ENCODE assay signal across 9 cellular contexts in genomic region chr12:75635606-75636444, GRCh38.
A peak's percentile ranks its signal among the peaks of the same experiment; 100 is the strongest.
DNase-seq lines count a peak whose midpoint lies in the region; ATAC-seq and TF ChIP-seq lines count a peak whose summit lies in the region.
"Had no signal": no experiment of that assay in that cellular context is flagged by ENCODE, and none has a peak within 500 bp of the region (broad histone marks: within the 10 kb centered on the region; RNA-seq: fewer than 3 reads in every experiment).

No MANE protein-coding gene starts in this region.

- H3K4me3 Mint-ChIP-seq in activated CD4-positive, alpha-beta T cell treated with anti-CD3 and anti-CD28 coated beads, Interleukin-2, amount 10 ng/mL, durations not matched to agents 24 days and 14 days: peak overlapping the region; percentile 4

- no peaks in the 10 kb centered on the region for H3K36me3 ChIP-seq in adrenal gland (replicated peaks in 1 of 2)
- no peaks in the 10 kb centered on the region for H3K36me3 ChIP-seq in vagina

- WGBS in adrenal gland, 4 donors: 40 to 47% (median 46%) methylated on average over 6 of the region's 6 CpGs

- H3K4me1 ChIP-seq in adrenal gland (replicated peaks in 1 of 2): peaks cover 0 to 14% of the 10 kb centered on the region in 2 donors
- no peaks in the 10 kb centered on the region for H3K4me1 ChIP-seq in vagina

- H3K27me3 Mint-ChIP-seq in activated CD4-positive, alpha-beta T cell treated with anti-CD3 and anti-CD28 coated beads, Interleukin-2, amount 10 ng/mL, durations not matched to agents 24 days and 14 days: no peaks in the 10 kb centered on the region

- DNase-seq in activated CD4-positive, alpha-beta T cell treated with anti-CD3 and anti-CD28 coated beads, Interleukin-2, amount 10 ng/mL, durations not matched to agents 24 days and 14 days: peak; percentile 67
- DNase-seq in activated CD4-positive, alpha-beta T cell treated with anti-CD3 and anti-CD28 coated beads, Interleukin-2, amount 50 U/mL, for 48 hours: no peak
- DNase-seq in HPDE6-E6E7 (ENCODE audit: extremely low spot score) (peak; percentile 38), adrenal gland (peak in 5 of 7 donors; percentile 19 to 57 (median 29)), retinal pigment epithelial cell (ENCODE audit: low read depth) (peak; percentile 75), NCI-H2081 treated with DMSO at 0.1 percent for 48 hours (lab: John Stamatoyannopoulos, UW) (no peak), vagina (ENCODE audit: extremely low spot score in 2 of 2) (no peak)

- no peaks in the 10 kb centered on the region for H3K9me3 Mint-ChIP-seq in activated CD4-positive, alpha-beta T cell treated with anti-CD3 and anti-CD28 coated beads, Interleukin-2, amount 10 ng/mL, durations not matched to agents 24 days and 14 days
- H3K9me3 Mint-ChIP-seq: CD4-positive, alpha-beta memory T cell had no signal

- H3K4me1 Mint-ChIP-seq in activated CD4-positive, alpha-beta T cell treated with anti-CD3 and anti-CD28 coated beads, Interleukin-2, amount 10 ng/mL, durations not matched to agents 24 days and 14 days: peaks cover 29% of the 10 kb centered on the region

- H3K4me3 ChIP-seq in adrenal gland (no peak overlapping the region), retinal pigment epithelial cell (ENCODE audit: low read length) (no peak overlapping the region), vagina (no peak overlapping the region)

- TF ChIP-seq CTCF in adrenal gland (IDR thresholded peaks at IDR 0.05): no peak
- TF ChIP-seq CTCF in retinal pigment epithelial cell (conservative IDR thresholded peaks at IDR 0.05; ENCODE audit: low read depth, low read length): no peak
- TF ChIP-seq CTCF in vagina (IDR thresholded peaks at IDR 0.05): no peak

- intact Hi-C loops in activated CD4-positive, alpha-beta T cell treated with anti-CD3 and anti-CD28 coated beads, Interleukin-2, amount 10 ng/mL, durations not matched to agents 24 days and 14 days (cut with micrococcal nuclease): loop anchor here (5.0 to 10.0 kb wide), 2 partner anchors 109 to 919 kb away; partner anchors contain the start of gene OSBPL8
- intact Hi-C loops in adrenal gland (cut with DNase I) (no loop called here), vagina (cut with DNase I) (no loop called here)

- TF ChIP-seq POLR2A in adrenal gland (IDR thresholded peaks at IDR 0.05) (no peak), vagina (IDR thresholded peaks at IDR 0.05) (no peak)

- H3K27ac ChIP-seq in adrenal gland (peak overlapping the region in 1 of 5 donors; percentile 2), vagina (no peak overlapping the region)

- H3K9me3 ChIP-seq in adrenal gland (replicated peaks in 1 of 3) (no peaks in the 10 kb centered on the region), vagina (no peaks in the 10 kb centered on the region)

- no peak for ATAC-seq in HG03175 (IDR thresholded peaks at IDR 0.05; ENCODE audit: unreplicated experiment)

- no peaks in the 10 kb centered on the region for H3K36me3 Mint-ChIP-seq in activated CD4-positive, alpha-beta T cell treated with anti-CD3 and anti-CD28 coated beads, Interleukin-2, amount 10 ng/mL, durations not matched to agents 24 days and 14 days (ENCODE audit: low read depth)
- H3K36me3 Mint-ChIP-seq: CD4-positive, alpha-beta memory T cell had no signal

- H3K27me3 ChIP-seq in adrenal gland (no peaks in the 10 kb centered on the region), vagina (no peaks in the 10 kb centered on the region)

- peak overlapping the region; percentile 42 for H3K27ac Mint-ChIP-seq in activated CD4-positive, alpha-beta T cell treated with anti-CD3 and anti-CD28 coated beads, Interleukin-2, amount 10 ng/mL, durations not matched to agents 24 days and 14 days
- H3K27ac Mint-ChIP-seq: CD4-positive, alpha-beta memory T cell had no signal

Comparison
In these comparisons a context has a peak if more than half of its experiments do, and no peak if none do; other contexts are left out.
1. DNase-seq: peak in activated CD4-positive, alpha-beta T cell treated with anti-CD3 and anti-CD28 coated beads, Interleukin-2, amount 10 ng/mL, durations not matched to agents 24 days and 14 days (single experiment), HPDE6-E6E7 (single experiment), adrenal gland (5 of 7) and retinal pigment epithelial cell (single experiment); none in activated CD4-positive, alpha-beta T cell treated with anti-CD3 and anti-CD28 coated beads, Interleukin-2, amount 50 U/mL, for 48 hours (0 of 2), NCI-H2081 treated with DMSO at 0.1 percent for 48 hours (single experiment) and vagina (0 of 2).